In the genomic region with DNA sequence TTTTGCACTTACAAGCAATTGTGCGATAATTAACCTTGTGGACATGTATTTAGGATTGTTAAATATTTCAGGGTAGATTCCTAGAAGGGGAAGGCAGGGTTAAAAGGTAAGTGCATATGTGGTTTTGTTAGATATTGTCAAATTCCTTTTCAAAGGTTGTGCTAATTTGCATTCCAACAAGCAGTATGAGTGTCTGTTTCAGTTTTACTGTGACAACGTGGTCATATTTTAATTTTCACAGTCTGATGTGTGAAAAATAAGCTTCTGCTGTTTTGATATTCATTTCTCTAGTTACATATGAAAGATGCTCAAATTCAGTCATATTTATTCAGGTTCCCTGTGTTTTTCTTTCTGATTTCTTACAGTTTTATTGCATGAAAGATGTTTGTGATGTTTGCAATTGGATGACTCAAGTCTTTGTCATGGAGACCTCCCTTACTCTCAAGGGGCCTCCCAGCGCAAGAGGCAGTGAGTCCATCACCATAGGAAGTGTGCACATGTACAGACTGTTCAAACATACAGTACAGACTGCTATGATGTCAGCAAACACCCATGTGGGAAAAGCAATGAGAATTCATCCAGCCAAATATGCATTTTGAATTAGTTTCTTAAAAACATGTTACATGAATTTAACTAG, we compare ENCODE assay signal across 10 cellular contexts.
A peak's percentile ranks its signal among the peaks of the same experiment; 100 is the strongest.
DNase-seq lines count a peak whose midpoint lies in the region; ATAC-seq, FAIRE-seq and TF ChIP-seq lines count a peak whose summit lies in the region.
"Had no signal": no experiment of that assay in that cellular context is flagged by ENCODE, and none has a peak within 500 bp of the region (broad histone marks: within the 10 kb centered on the region; RNA-seq: fewer than 3 reads in every experiment).

No MANE protein-coding gene starts in this region.

- TF ChIP-seq CTCF in fibroblast of mammary gland (conservative IDR thresholded peaks at IDR 0.05; ENCODE audit: control insufficient read depth, insufficient read depth, low read depth, low read length), result no peak

- FAIRE-seq in GM12892 (lab: Jason Lieb, UNC), result no peak
- FAIRE-seq: islet of Langerhans had no signal

- H3K4me3 ChIP-seq in fibroblast of mammary gland (ENCODE audit: control insufficient read depth, low read depth, low read length), result no peak overlapping the region

- DNase-seq in fibroblast of mammary gland (ENCODE audit: low read depth) (peak; percentile 93), GM12892 (ENCODE audit: insufficient read length) (no peak), left lobe of liver (ENCODE audit: low spot score) (no peak), T-helper 1 cell (no peak)
- DNase-seq: NCI-H1417 treated with DMSO at 0.1 percent for 48 hours, posterior cingulate gyrus had no signal

- TF ChIP-seq POLR2A in GM12892 (IDR thresholded peaks at IDR 0.05; ENCODE audit: low read depth, low read length), result no peak

- peak; percentile 58 for ATAC-seq in GM18868 (IDR thresholded peaks at IDR 0.05; ENCODE audit: unreplicated experiment)
- ATAC-seq in GM21423 (IDR thresholded peaks at IDR 0.05; ENCODE audit: unreplicated experiment), result peak; percentile 89
- peak; percentile 87 for ATAC-seq in HG03342 (IDR thresholded peaks at IDR 0.05; ENCODE audit: unreplicated experiment)
- no peak for ATAC-seq in left lobe of liver
